10 cellular contexts compared by ENCODE assay signal in genomic region chr5:136053336-136054121, GRCh38. TPM values are rescaled to one million over a fixed set of nuclear protein-coding genes. Genes with fewer than 3 reads are reported as not detected.
DNase-seq lines count a peak whose midpoint lies in the region; ATAC-seq and TF ChIP-seq lines count a peak whose summit lies in the region.
"Had no signal": no experiment of that assay in that cellular context is flagged by ENCODE, and none has a peak within 500 bp of the region (broad histone marks: within the 10 kb centered on the region; RNA-seq: fewer than 3 reads in every experiment).

No MANE protein-coding gene starts in this region.

- H3K36me3 Mint-ChIP-seq in progenitor cell of endocrine pancreas (ENCODE audit: insufficient read depth): no peaks in the 10 kb centered on the region

- peak overlapping the region; percentile 75 for H3K27ac ChIP-seq in RWPE2 (ENCODE audit: poor library complexity, severe bottlenecking)

- peaks cover 33% of the 10 kb centered on the region for H3K4me1 ChIP-seq in RWPE2 (ENCODE audit: insufficient read depth, poor library complexity, severe bottlenecking)

- H3K9me3 Mint-ChIP-seq in progenitor cell of endocrine pancreas (ENCODE audit: low read depth): no peaks in the 10 kb centered on the region

- DNase-seq in DMS53 treated with DMSO at 0.1 percent for 48 hours (lab: John Stamatoyannopoulos, UW; ENCODE audit: unreplicated experiment): peak; percentile 66
- peak; percentile 91 for DNase-seq in RWPE2 (ENCODE audit: low spot score)
- DNase-seq in fibroblast of the aortic adventitia (ENCODE audit: low read depth): peak; percentile 94
- no peak for DNase-seq in progenitor cell of endocrine pancreas (ENCODE audit: low spot score, unreplicated experiment)
- no peak for DNase-seq in T-helper 2 cell
- DNase-seq in NCI-H82 treated with DMSO at 0.1 percent for 48 hours (lab: John Stamatoyannopoulos, UW; ENCODE audit: unreplicated experiment): no peak
- DNase-seq: effector CD8-positive, alpha-beta T cell; stimulated activated CD4-positive, alpha-beta T cell treated with anti-CD3 and anti-CD28 coated beads, Interleukin-2, amount 100 ng/mL, for 48 hours had no signal

- H3K36me3 ChIP-seq in RWPE2 (ENCODE audit: low read depth): peaks cover 98% of the 10 kb centered on the region

- H3K4me3 Mint-ChIP-seq in progenitor cell of endocrine pancreas (ENCODE audit: low read depth): no peak overlapping the region

- peaks cover 14% of the 10 kb centered on the region for H3K27me3 Mint-ChIP-seq in progenitor cell of endocrine pancreas

- H3K27me3 ChIP-seq in RWPE2 (ENCODE audit: insufficient read depth, poor library complexity, severe bottlenecking): no peaks in the 10 kb centered on the region

- H3K27ac Mint-ChIP-seq in progenitor cell of endocrine pancreas: peak overlapping the region; percentile 30

- no peak for TF ChIP-seq CTCF in RWPE2 (IDR thresholded peaks at IDR 0.05; ENCODE audit: poor library complexity, severe bottlenecking)
- TF ChIP-seq CTCF in fibroblast of the aortic adventitia (IDR thresholded peaks at IDR 0.05; ENCODE audit: insufficient read depth, low read length): no peak
- no peak for TF ChIP-seq CTCF in progenitor cell of endocrine pancreas (IDR thresholded peaks at IDR 0.05; ENCODE audit: unreplicated experiment)

- no peak overlapping the region for H3K4me3 ChIP-seq in RWPE2 (ENCODE audit: severe bottlenecking)
- H3K4me3 ChIP-seq in fibroblast of the aortic adventitia (ENCODE audit: low read depth, low read length): no peak overlapping the region

- no peaks in the 10 kb centered on the region for H3K9me3 ChIP-seq in RWPE2 (ENCODE audit: severe bottlenecking)

- peaks cover 7% of the 10 kb centered on the region for H3K4me1 Mint-ChIP-seq in progenitor cell of endocrine pancreas (ENCODE audit: low read depth)

- peak; percentile 89 for ATAC-seq in RWPE2 (ENCODE audit: low read depth)
- ATAC-seq in HG03457 (IDR thresholded peaks at IDR 0.05; ENCODE audit: unreplicated experiment): no peak
- ATAC-seq in GM19328 (IDR thresholded peaks at IDR 0.05; ENCODE audit: unreplicated experiment): no peak

RNA-seq across cellular contexts. Expression of gene TGFBI, which starts 24.7 kb away (rescaled TPM):
- total RNA-seq in fibroblast of the aortic adventitia (ENCODE audit: low replicate concordance) (169 and 227 TPM in 2 replicates), progenitor cell of endocrine pancreas (2.3 and 3.8 TPM in 2 replicates)

Comparison
In these comparisons a context has a peak if more than half of its experiments do, and no peak if none do; other contexts are left out.
1. DNase-seq: peak in DMS53 treated with DMSO at 0.1 percent for 48 hours (single experiment), RWPE2 (single experiment) and fibroblast of the aortic adventitia (single experiment); none in progenitor cell of endocrine pancreas (single experiment), T-helper 2 cell (0 of 5) and NCI-H82 treated with DMSO at 0.1 percent for 48 hours (single experiment).
2. RNA of gene TGFBI, which starts 24.7 kb away (total RNA-seq): 169 to 227 TPM in fibroblast of the aortic adventitia; 2.3 to 3.8 TPM in progenitor cell of endocrine pancreas; every median in the first group is over 10 times any median in the second.